Comparison of ENCODE assay signal across 9 cellular contexts in genomic region chr2:42142476-42143184, GRCh38. TPM values are rescaled to one million over a fixed set of nuclear protein-coding genes. Genes with fewer than 3 reads are reported as not detected.
DNase-seq lines count a peak whose midpoint lies in the region; ATAC-seq and TF ChIP-seq lines count a peak whose summit lies in the region.
"Had no signal": no experiment of that assay in that cellular context is flagged by ENCODE, and none has a peak within 500 bp of the region (broad histone marks: within the 10 kb centered on the region; RNA-seq: fewer than 3 reads in every experiment).

No MANE protein-coding gene starts in this region.

- H3K4me3 ChIP-seq in SJSA1 = no peak overlapping the region
- H3K4me3 ChIP-seq in retinal pigment epithelial cell (ENCODE audit: low read length) = peak overlapping the region; percentile 3

- peak overlapping the region; percentile 92 for H3K27ac ChIP-seq in SJSA1

- DNase-seq in DMS79 (lab: John Stamatoyannopoulos, UW) = peak; percentile 61
- DNase-seq in SJSA1 (ENCODE audit: low read depth in 1 of 2, low spot score in 2 of 2) = peak in 1 of 2 experiments; percentile 28
- DNase-seq in fibroblast of peridontal ligament (ENCODE audit: extremely low read depth) = peak; percentile 65
- DNase-seq in retinal pigment epithelial cell (ENCODE audit: low read depth) = no peak
- no peak for DNase-seq in NCI-H345 (lab: John Stamatoyannopoulos, UW)
- no peak for DNase-seq in germinal center (ENCODE audit: low spot score)
- DNase-seq: NCI-H1930 had no signal

- no peaks in the 10 kb centered on the region for H3K9me3 ChIP-seq in SJSA1 (replicated peaks)

- no peaks in the 10 kb centered on the region for H3K36me3 ChIP-seq in SJSA1

- H3K27me3 ChIP-seq in SJSA1 (replicated peaks) = no peaks in the 10 kb centered on the region

- ATAC-seq in HG03571 (IDR thresholded peaks at IDR 0.05; ENCODE audit: unreplicated experiment) = no peak
- ATAC-seq in GM21717 (IDR thresholded peaks at IDR 0.05; ENCODE audit: unreplicated experiment) = no peak

- TF ChIP-seq CTCF in retinal pigment epithelial cell (conservative IDR thresholded peaks at IDR 0.05; ENCODE audit: low read depth, low read length) = no peak

- H3K4me1 ChIP-seq in SJSA1 (replicated peaks) = peaks cover 46% of the 10 kb centered on the region

RNA-seq across cellular contexts. Expression of gene EML4, which starts 26.5 kb away (rescaled TPM):
- 74.0 and 78.5 TPM in 2 replicates for total RNA-seq in SJSA1 (2014; rRNA removed; shearing (Covaris generic))

Comparison
In these comparisons a context has a peak if more than half of its experiments do, and no peak if none do; other contexts are left out.
1. DNase-seq: peak in DMS79 (single experiment) and fibroblast of peridontal ligament (single experiment); none in retinal pigment epithelial cell (single experiment), NCI-H345 (single experiment) and germinal center (single experiment).